Comparison of ENCODE assay signal across 1 cellular context in genomic region chr1:85224734-85225623, GRCh38.
TF ChIP-seq lines count a peak whose summit lies in the region.

No MANE protein-coding gene starts in this region.

TF ChIP-seq in HEK293, 187 proteins besides CTCF, POLR2A, EP300 and RAD21 (continued from another document and continues in another):
- TF ChIP-seq, protein P1, sequence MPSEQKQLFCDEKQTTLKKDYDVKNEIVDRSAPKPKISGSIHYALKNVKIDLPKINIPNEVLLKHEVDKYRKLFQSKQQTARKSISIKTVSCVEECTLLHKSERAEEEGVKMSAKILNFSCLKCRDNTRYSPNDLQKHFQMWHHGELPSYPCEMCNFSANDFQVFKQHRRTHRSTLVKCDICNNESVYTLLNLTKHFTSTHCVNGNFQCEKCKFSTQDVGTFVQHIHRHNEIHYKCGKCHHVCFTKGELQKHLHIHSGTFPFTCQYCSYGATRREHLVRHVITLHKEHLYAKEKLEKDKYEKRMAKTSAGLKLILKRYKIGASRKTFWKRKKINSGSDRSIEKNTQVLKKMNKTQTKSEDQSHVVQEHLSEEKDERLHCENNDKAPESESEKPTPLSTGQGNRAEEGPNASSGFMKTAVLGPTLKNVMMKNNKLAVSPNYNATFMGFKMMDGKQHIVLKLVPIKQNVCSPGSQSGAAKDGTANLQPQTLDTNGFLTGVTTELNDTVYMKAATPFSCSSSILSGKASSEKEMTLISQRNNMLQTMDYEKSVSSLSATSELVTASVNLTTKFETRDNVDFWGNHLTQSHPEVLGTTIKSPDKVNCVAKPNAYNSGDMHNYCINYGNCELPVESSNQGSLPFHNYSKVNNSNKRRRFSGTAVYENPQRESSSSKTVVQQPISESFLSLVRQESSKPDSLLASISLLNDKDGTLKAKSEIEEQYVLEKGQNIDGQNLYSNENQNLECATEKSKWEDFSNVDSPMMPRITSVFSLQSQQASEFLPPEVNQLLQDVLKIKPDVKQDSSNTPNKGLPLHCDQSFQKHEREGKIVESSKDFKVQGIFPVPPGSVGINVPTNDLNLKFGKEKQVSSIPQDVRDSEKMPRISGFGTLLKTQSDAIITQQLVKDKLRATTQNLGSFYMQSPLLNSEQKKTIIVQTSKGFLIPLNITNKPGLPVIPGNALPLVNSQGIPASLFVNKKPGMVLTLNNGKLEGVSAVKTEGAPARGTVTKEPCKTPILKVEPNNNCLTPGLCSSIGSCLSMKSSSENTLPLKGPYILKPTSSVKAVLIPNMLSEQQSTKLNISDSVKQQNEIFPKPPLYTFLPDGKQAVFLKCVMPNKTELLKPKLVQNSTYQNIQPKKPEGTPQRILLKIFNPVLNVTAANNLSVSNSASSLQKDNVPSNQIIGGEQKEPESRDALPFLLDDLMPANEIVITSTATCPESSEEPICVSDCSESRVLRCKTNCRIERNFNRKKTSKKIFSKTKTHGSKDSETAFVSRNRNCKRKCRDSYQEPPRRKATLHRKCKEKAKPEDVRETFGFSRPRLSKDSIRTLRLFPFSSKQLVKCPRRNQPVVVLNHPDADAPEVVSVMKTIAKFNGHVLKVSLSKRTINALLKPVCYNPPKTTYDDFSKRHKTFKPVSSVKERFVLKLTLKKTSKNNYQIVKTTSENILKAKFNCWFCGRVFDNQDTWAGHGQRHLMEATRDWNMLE (tag by site-specific recombination; conservative IDR thresholded peaks at IDR 0.05; ENCODE audit: low read depth) = 0 out of 2 replicates have a peak, but pooled peaks have one; percentile 5
- TF ChIP-seq ZNF792 (tag by site-specific recombination; IDR thresholded peaks at IDR 0.05) = no peak
- no peak for TF ChIP-seq ZNF354C (tag by site-specific recombination; IDR thresholded peaks at IDR 0.05; ENCODE audit: borderline replicate concordance, low read depth)
- no peak for TF ChIP-seq ZNF747 (tag by site-specific recombination; IDR thresholded peaks at IDR 0.05)
- no peak for TF ChIP-seq ZNF785 (tag by site-specific recombination; IDR thresholded peaks at IDR 0.05)
- TF ChIP-seq ZNF366 (tag by site-specific recombination; conservative IDR thresholded peaks at IDR 0.05) = peak; percentile 54; the same call in 1 of the 2 replicates
- TF ChIP-seq, protein P2, sequence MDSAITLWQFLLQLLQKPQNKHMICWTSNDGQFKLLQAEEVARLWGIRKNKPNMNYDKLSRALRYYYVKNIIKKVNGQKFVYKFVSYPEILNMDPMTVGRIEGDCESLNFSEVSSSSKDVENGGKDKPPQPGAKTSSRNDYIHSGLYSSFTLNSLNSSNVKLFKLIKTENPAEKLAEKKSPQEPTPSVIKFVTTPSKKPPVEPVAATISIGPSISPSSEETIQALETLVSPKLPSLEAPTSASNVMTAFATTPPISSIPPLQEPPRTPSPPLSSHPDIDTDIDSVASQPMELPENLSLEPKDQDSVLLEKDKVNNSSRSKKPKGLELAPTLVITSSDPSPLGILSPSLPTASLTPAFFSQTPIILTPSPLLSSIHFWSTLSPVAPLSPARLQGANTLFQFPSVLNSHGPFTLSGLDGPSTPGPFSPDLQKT (IDR thresholded peaks at IDR 0.05; ENCODE audit: borderline replicate concordance, low read depth, low read length) = no peak
- TF ChIP-seq, protein P3, sequence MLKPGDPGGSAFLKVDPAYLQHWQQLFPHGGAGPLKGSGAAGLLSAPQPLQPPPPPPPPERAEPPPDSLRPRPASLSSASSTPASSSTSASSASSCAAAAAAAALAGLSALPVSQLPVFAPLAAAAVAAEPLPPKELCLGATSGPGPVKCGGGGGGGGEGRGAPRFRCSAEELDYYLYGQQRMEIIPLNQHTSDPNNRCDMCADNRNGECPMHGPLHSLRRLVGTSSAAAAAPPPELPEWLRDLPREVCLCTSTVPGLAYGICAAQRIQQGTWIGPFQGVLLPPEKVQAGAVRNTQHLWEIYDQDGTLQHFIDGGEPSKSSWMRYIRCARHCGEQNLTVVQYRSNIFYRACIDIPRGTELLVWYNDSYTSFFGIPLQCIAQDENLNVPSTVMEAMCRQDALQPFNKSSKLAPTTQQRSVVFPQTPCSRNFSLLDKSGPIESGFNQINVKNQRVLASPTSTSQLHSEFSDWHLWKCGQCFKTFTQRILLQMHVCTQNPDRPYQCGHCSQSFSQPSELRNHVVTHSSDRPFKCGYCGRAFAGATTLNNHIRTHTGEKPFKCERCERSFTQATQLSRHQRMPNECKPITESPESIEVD (tag by site-specific recombination; IDR thresholded peaks at IDR 0.05) = peak; percentile 91
- no peak for TF ChIP-seq KLF1 (tag by site-specific recombination; IDR thresholded peaks at IDR 0.05)
- no peak for TF ChIP-seq ZIC2 (tag by site-specific recombination; IDR thresholded peaks at IDR 0.05)
- TF ChIP-seq ZNF514 (tag by site-specific recombination; IDR thresholded peaks at IDR 0.05) = no peak
- TF ChIP-seq PRDM4 (tag by site-specific recombination; IDR thresholded peaks at IDR 0.05) = no peak
- TF ChIP-seq ZNF701 (tag by site-specific recombination; IDR thresholded peaks at IDR 0.05) = no peak
- TF ChIP-seq ZBTB48 (tag by site-specific recombination; IDR thresholded peaks at IDR 0.05) = peak; percentile 52
- peak; percentile 88 for TF ChIP-seq SCRT2 (tag by site-specific recombination; IDR thresholded peaks at IDR 0.05)
- TF ChIP-seq ZNF114 (tag by site-specific recombination; IDR thresholded peaks at IDR 0.05) = no peak
- TF ChIP-seq, protein P4, sequence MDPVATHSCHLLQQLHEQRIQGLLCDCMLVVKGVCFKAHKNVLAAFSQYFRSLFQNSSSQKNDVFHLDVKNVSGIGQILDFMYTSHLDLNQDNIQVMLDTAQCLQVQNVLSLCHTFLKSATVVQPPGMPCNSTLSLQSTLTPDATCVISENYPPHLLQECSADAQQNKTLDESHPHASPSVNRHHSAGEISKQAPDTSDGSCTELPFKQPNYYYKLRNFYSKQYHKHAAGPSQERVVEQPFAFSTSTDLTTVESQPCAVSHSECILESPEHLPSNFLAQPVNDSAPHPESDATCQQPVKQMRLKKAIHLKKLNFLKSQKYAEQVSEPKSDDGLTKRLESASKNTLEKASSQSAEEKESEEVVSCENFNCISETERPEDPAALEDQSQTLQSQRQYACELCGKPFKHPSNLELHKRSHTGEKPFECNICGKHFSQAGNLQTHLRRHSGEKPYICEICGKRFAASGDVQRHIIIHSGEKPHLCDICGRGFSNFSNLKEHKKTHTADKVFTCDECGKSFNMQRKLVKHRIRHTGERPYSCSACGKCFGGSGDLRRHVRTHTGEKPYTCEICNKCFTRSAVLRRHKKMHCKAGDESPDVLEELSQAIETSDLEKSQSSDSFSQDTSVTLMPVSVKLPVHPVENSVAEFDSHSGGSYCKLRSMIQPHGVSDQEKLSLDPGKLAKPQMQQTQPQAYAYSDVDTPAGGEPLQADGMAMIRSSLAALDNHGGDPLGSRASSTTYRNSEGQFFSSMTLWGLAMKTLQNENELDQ (tag by site-specific recombination; IDR thresholded peaks at IDR 0.05; ENCODE audit: low read depth) = no peak
- TF ChIP-seq ZNF596 (tag by site-specific recombination; IDR thresholded peaks at IDR 0.05) = no peak; the same call in 1 of the 2 replicates
- no peak for TF ChIP-seq ZNF24 (tag by site-specific recombination; IDR thresholded peaks at IDR 0.05)
- TF ChIP-seq PBX3 (CRISPR knock-in tag; IDR thresholded peaks at IDR 0.05) = no peak
- no peak for TF ChIP-seq HOXC10 (CRISPR knock-in tag; IDR thresholded peaks at IDR 0.05)
- TF ChIP-seq, protein P5, sequence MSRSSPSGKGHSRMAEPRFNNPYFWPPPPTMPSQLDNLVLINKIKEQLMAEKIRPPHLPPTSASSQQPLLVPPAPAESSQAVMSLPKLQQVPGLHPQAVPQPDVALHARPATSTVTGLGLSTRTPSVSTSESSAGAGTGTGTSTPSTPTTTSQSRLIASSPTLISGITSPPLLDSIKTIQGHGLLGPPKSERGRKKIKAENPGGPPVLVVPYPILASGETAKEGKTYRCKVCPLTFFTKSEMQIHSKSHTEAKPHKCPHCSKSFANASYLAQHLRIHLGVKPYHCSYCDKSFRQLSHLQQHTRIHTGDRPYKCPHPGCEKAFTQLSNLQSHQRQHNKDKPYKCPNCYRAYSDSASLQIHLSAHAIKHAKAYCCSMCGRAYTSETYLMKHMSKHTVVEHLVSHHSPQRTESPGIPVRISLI (tag by site-specific recombination; IDR thresholded peaks at IDR 0.05) = no peak
- TF ChIP-seq KLF16 (tag by site-specific recombination; IDR thresholded peaks at IDR 0.05) = no peak
- no peak for TF ChIP-seq SALL2 (tag by site-specific recombination; IDR thresholded peaks at IDR 0.05; ENCODE audit: borderline replicate concordance)
- no peak for TF ChIP-seq ZNF404 (tag by site-specific recombination; IDR thresholded peaks at IDR 0.05)
- 0 out of 2 replicates have a peak, but pooled peaks have one; percentile 26 for TF ChIP-seq INSM2 (tag by site-specific recombination; IDR thresholded peaks at IDR 0.05)
- no peak for TF ChIP-seq ZNF155 (tag by site-specific recombination; IDR thresholded peaks at IDR 0.05)
- peak; percentile 97 for TF ChIP-seq TRIM28 (IDR thresholded peaks at IDR 0.05; ENCODE audit: borderline replicate concordance, low read length)
- no peak for TF ChIP-seq ZFP37 (tag by site-specific recombination; IDR thresholded peaks at IDR 0.05)
- no peak; the same call in 1 of the 2 replicates for TF ChIP-seq ZBTB17 (tag by site-specific recombination; IDR thresholded peaks at IDR 0.05)
- TF ChIP-seq ZNF670 (tag by site-specific recombination; IDR thresholded peaks at IDR 0.05; ENCODE audit: low read depth) = no peak
- no peak for TF ChIP-seq ZNF214 (tag by site-specific recombination; IDR thresholded peaks at IDR 0.05; ENCODE audit: borderline replicate concordance)
- TF ChIP-seq, protein P6, sequence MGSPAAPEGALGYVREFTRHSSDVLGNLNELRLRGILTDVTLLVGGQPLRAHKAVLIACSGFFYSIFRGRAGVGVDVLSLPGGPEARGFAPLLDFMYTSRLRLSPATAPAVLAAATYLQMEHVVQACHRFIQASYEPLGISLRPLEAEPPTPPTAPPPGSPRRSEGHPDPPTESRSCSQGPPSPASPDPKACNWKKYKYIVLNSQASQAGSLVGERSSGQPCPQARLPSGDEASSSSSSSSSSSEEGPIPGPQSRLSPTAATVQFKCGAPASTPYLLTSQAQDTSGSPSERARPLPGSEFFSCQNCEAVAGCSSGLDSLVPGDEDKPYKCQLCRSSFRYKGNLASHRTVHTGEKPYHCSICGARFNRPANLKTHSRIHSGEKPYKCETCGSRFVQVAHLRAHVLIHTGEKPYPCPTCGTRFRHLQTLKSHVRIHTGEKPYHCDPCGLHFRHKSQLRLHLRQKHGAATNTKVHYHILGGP (tag by site-specific recombination; IDR thresholded peaks at IDR 0.05) = no peak
- TF ChIP-seq ZNF391 (tag by site-specific recombination; IDR thresholded peaks at IDR 0.05; ENCODE audit: borderline replicate concordance, low read depth) = no peak
- TF ChIP-seq ZSCAN23 (tag by site-specific recombination; IDR thresholded peaks at IDR 0.05) = no peak
- no peak for TF ChIP-seq KLF7 (tag by site-specific recombination; IDR thresholded peaks at IDR 0.05; ENCODE audit: borderline replicate concordance)
- TF ChIP-seq ZNF600 (tag by site-specific recombination; IDR thresholded peaks at IDR 0.05) = peak; percentile 72
- no peak for TF ChIP-seq GLIS2 (tag by site-specific recombination; IDR thresholded peaks at IDR 0.05)
- no peak for TF ChIP-seq ZNF202 (tag by site-specific recombination; IDR thresholded peaks at IDR 0.05; ENCODE audit: borderline replicate concordance)
- TF ChIP-seq ZNF132 (tag by site-specific recombination; IDR thresholded peaks at IDR 0.05; ENCODE audit: borderline replicate concordance) = no peak
- TF ChIP-seq EGR2 (tag by site-specific recombination; IDR thresholded peaks at IDR 0.05; ENCODE audit: low read depth) = no peak
- TF ChIP-seq ZNF311 (tag by site-specific recombination; IDR thresholded peaks at IDR 0.05; ENCODE audit: borderline replicate concordance) = no peak
- no peak for TF ChIP-seq ZNF341 (tag by site-specific recombination; IDR thresholded peaks at IDR 0.05; ENCODE audit: low read depth)
- no peak for TF ChIP-seq ZNF707 (tag by site-specific recombination; IDR thresholded peaks at IDR 0.05)
- TF ChIP-seq SP3 (tag by site-specific recombination; IDR thresholded peaks at IDR 0.05) = no peak
- TF ChIP-seq ZNF133 (tag by site-specific recombination; IDR thresholded peaks at IDR 0.05) = no peak
- TF ChIP-seq ZBTB1 (tag by site-specific recombination; IDR thresholded peaks at IDR 0.05) = no peak
